Comparison of ENCODE assay signal across 18 cellular contexts in the genomic region with DNA sequence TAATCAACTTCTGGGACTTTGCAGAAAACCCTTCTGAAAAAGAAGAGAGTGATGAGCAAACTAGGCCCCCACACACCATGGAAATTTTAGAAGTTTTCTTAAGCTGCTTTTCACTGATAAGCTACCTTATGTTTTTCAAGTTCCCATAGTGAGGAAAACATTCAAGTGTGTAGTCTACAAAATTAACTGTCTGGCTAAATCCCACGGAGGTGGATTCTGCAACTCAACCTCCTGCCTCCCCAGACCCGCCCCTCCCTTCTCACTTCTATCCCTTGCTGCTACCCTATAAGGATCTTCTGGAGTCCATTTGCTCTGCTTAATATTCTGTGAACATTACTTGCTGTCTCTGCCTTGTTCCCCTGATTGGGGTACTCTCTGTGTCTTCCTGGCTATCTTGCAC.
DNase-seq lines count a peak whose midpoint lies in the region; TF ChIP-seq lines count a peak whose summit lies in the region.
"Had no signal": no experiment of that assay in that cellular context is flagged by ENCODE, and none has a peak within 500 bp of the region (broad histone marks: within the 10 kb centered on the region; RNA-seq: fewer than 3 reads in every experiment).

No MANE protein-coding gene starts in this region.

- TF ChIP-seq POLR2A in uterus (IDR thresholded peaks at IDR 0.05): no peak

- no peaks in the 10 kb centered on the region for H3K36me3 ChIP-seq in hepatocyte (replicated peaks; ENCODE audit: insufficient read depth, low read depth)
- H3K36me3 ChIP-seq in uterus: no peaks in the 10 kb centered on the region

- no peaks in the 10 kb centered on the region for H4K20me1 ChIP-seq in hepatocyte (ENCODE audit: insufficient read depth, poor library complexity, severe bottlenecking)

- H3K36me3 Mint-ChIP-seq in osteocyte (ENCODE audit: unreplicated experiment): peaks cover 2% of the 10 kb centered on the region

- no peak for TF ChIP-seq CTCF in hepatocyte (IDR thresholded peaks at IDR 0.05; ENCODE audit: poor library complexity)
- no peak for TF ChIP-seq CTCF in osteocyte (IDR thresholded peaks at IDR 0.05)
- no peak for TF ChIP-seq CTCF in uterus (IDR thresholded peaks at IDR 0.05)

- WGBS in hepatocyte (ENCODE audit: low lambda C conversion rate, missing lambda C conversion rate): 49% methylated on average over 2 of the region's 2 CpGs

- H3K4me1 Mint-ChIP-seq in osteocyte (ENCODE audit: unreplicated experiment): peaks cover 28% of the 10 kb centered on the region

- peak overlapping the region; percentile 23 for H2AFZ ChIP-seq in hepatocyte

- no peak overlapping the region for H3K4me3 Mint-ChIP-seq in osteocyte (ENCODE audit: unreplicated experiment)

- intact Hi-C loops in uterus (cut with DNase I; ENCODE audit: low total_unique reads): no loop called here

- H3K27ac ChIP-seq in hepatocyte (peak overlapping the region; percentile 86), uterus (peak overlapping the region; percentile 71 to 78)
- H3K27ac ChIP-seq: C4-2B had no signal

- peaks cover 6% of the 10 kb centered on the region for H3K9me3 Mint-ChIP-seq in osteocyte (ENCODE audit: unreplicated experiment)

- DNase-seq in astrocyte of the hippocampus (ENCODE audit: low read depth, low spot score) (peak; percentile 18), hepatocyte (ENCODE audit: low spot score) (peak; percentile 23), osteocyte (ENCODE audit: extremely low spot score, unreplicated experiment) (no peak), uterus (peak; percentile 28 to 66), NCI-H146 treated with DMSO at 0.1 percent for 48 hours (lab: John Stamatoyannopoulos, UW; ENCODE audit: unreplicated experiment) (no peak), GM19240 (ENCODE audit: insufficient read length, low spot score) (no peak), COR-L47 (lab: John Stamatoyannopoulos, UW) (no peak), NCI-H1436 treated with DMSO at 0.1 percent for 48 hours (lab: John Stamatoyannopoulos, UW) (no peak)
- DNase-seq: AML-193, DMS 273 treated with DMSO at 0.1 percent for 48 hours, GOT3, NCI-H1092 treated with DMSO at 0.1 percent for 48 hours, NCI-H1694, NCI-H2081 treated with DMSO at 0.1 percent for 48 hours, NCI-H510A treated with DMSO at 0.1 percent for 48 hours, NCI-H774, SHP77 had no signal

- H3K27me3 Mint-ChIP-seq in osteocyte (ENCODE audit: unreplicated experiment): no peaks in the 10 kb centered on the region

- H3K27me3 ChIP-seq in hepatocyte: no peaks in the 10 kb centered on the region
- no peaks in the 10 kb centered on the region for H3K27me3 ChIP-seq in uterus

- no peak overlapping the region for H3K4me3 ChIP-seq in hepatocyte
- no peak overlapping the region for H3K4me3 ChIP-seq in uterus

- no peaks in the 10 kb centered on the region for H3K79me2 ChIP-seq in hepatocyte

- peak overlapping the region; percentile 57 for H3K4me2 ChIP-seq in hepatocyte

- no peaks in the 10 kb centered on the region for H3K9me2 ChIP-seq in hepatocyte (replicated peaks; ENCODE audit: insufficient read depth)

- H3K4me1 ChIP-seq in hepatocyte (ENCODE audit: insufficient read depth): peaks cover 7% of the 10 kb centered on the region
- peaks cover 3 to 5% of the 10 kb centered on the region in 2 donors for H3K4me1 ChIP-seq in uterus

- H3K27ac Mint-ChIP-seq in osteocyte (ENCODE audit: unreplicated experiment): peak overlapping the region; percentile 87

- H3K9me3 ChIP-seq in hepatocyte (ENCODE audit: low read depth) (peaks cover 5% of the 10 kb centered on the region), uterus (peaks cover 0 to 6% of the 10 kb centered on the region in 2 donors)

Comparison
In these comparisons a context has a peak if more than half of its experiments do, and no peak if none do; other contexts are left out.
1. DNase-seq: peak in astrocyte of the hippocampus (single experiment), hepatocyte (single experiment) and uterus (2 of 2); none in osteocyte (single experiment), NCI-H146 treated with DMSO at 0.1 percent for 48 hours (single experiment), GM19240 (single experiment), COR-L47 (single experiment) and NCI-H1436 treated with DMSO at 0.1 percent for 48 hours (single experiment).